1 cellular context compared by ENCODE assay signal in the genomic region with DNA sequence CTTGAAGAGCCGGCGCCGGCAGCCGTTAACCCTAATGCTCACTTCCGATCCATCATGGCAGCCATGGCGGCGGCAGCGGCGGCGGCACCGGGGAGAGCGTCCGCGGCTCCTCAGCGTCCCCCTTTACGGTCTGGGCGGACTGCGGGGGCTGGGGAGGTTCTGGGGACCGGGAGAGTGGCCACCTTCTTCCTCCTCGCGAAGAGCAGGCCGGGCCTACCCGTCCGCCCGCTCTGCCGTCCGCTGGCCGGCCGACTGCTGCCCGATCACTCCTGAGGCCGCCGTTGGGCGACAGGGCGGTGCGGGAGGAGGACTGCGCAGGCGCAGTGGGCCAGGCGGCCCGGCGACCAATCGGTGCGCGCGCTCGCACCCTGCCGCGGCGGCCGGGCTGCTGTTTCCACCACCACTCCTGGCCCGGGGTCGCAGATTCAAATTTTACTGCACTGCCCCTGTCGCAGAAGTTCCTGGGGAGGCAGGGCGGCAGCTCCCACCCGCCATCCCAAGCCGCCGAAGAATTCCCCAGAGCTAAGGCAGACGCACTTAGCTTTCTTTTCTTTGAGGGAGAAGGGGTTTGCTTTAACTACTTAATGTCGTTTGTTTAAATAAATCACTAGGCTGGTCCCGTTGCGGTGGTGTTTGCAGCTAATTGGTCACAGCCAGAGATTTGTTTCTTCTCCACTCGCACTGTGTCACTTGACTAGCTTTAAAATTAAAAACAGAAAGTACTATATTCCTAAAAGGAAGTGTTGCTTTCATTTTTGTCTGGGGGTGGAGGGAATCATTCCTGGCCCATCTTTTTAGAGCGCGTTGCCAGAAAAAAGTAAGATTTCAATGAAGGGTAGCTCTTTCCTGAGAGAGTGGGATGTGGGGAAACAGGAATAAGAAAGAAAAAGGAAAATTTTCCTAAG.
TF ChIP-seq lines count a peak whose summit lies in the region.

A gene (minus strand): TSS at position 290 of the 905 bp plus-strand sequence. CDS start 452 bp downstream, outside the sequence.

TF ChIP-seq in K562, 482 proteins besides CTCF, POLR2A, EP300 and RAD21 (continued from another document and continues in another):
- TF ChIP-seq, protein P1, sequence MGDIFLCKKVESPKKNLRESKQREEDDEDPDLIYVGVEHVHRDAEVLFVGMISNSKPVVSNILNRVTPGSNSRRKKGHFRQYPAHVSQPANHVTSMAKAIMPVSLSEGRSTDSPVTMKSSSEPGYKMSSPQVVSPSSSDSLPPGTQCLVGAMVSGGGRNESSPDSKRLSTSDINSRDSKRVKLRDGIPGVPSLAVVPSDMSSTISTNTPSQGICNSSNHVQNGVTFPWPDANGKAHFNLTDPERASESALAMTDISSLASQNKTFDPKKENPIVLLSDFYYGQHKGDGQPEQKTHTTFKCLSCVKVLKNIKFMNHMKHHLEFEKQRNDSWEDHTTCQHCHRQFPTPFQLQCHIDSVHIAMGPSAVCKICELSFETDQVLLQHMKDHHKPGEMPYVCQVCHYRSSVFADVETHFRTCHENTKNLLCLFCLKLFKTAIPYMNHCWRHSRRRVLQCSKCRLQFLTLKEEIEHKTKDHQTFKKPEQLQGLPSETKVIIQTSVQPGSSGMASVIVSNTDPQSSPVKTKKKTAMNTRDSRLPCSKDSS (IDR thresholded peaks at IDR 0.05; ENCODE audit: low read depth, partially characterized antibody) = no peak
- peak in 1 of 2 experiments; percentile 14; a peak in 1 of 4 replicates for TF ChIP-seq CSDE1 (IDR thresholded peaks at IDR 0.05)
- TF ChIP-seq, protein P2, sequence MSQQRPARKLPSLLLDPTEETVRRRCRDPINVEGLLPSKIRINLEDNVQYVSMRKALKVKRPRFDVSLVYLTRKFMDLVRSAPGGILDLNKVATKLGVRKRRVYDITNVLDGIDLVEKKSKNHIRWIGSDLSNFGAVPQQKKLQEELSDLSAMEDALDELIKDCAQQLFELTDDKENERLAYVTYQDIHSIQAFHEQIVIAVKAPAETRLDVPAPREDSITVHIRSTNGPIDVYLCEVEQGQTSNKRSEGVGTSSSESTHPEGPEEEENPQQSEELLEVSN (IDR thresholded peaks at IDR 0.05; ENCODE audit: borderline replicate concordance in 1 of 2, extremely low read depth in 1 of 2, insufficient read depth in 1 of 2, insufficient read length in 1 of 2, low read depth in 1 of 2, low read length in 1 of 2, poor library complexity in 1 of 2, severe bottlenecking in 1 of 2) = peak in 1 of 2 experiments; percentile 53
- TF ChIP-seq TAL1 (IDR thresholded peaks at IDR 0.05) = no peak
- TF ChIP-seq SAP30 (IDR thresholded peaks at IDR 0.05; ENCODE audit: borderline replicate concordance, insufficient read depth, low read depth, low read length, poor library complexity, severe bottlenecking) = no peak
- TF ChIP-seq GABPB1 (CRISPR knock-in tag; IDR thresholded peaks at IDR 0.05) = peak; percentile 77
- TF ChIP-seq, protein P3, sequence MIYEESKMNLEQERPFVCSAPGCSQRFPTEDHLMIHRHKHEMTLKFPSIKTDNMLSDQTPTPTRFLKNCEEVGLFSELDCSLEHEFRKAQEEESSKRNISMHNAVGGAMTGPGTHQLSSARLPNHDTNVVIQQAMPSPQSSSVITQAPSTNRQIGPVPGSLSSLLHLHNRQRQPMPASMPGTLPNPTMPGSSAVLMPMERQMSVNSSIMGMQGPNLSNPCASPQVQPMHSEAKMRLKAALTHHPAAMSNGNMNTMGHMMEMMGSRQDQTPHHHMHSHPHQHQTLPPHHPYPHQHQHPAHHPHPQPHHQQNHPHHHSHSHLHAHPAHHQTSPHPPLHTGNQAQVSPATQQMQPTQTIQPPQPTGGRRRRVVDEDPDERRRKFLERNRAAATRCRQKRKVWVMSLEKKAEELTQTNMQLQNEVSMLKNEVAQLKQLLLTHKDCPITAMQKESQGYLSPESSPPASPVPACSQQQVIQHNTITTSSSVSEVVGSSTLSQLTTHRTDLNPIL (CRISPR knock-in tag; IDR thresholded peaks at IDR 0.05) = no peak
- TF ChIP-seq ATF1 (CRISPR knock-in tag; IDR thresholded peaks at IDR 0.05) = no peak
- no peak for TF ChIP-seq ATF1 (tag; IDR thresholded peaks at IDR 0.05)
- TF ChIP-seq ZNF274 (IDR thresholded peaks at IDR 0.05; ENCODE audit: borderline replicate concordance, low read depth, low read length) = no peak
- TF ChIP-seq, protein P4, sequence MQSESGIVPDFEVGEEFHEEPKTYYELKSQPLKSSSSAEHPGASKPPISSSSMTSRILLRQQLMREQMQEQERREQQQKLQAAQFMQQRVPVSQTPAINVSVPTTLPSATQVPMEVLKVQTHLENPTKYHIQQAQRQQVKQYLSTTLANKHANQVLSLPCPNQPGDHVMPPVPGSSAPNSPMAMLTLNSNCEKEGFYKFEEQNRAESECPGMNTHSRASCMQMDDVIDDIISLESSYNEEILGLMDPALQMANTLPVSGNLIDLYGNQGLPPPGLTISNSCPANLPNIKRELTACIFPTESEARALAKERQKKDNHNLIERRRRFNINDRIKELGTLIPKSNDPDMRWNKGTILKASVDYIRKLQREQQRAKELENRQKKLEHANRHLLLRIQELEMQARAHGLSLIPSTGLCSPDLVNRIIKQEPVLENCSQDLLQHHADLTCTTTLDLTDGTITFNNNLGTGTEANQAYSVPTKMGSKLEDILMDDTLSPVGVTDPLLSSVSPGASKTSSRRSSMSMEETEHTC (IDR thresholded peaks at IDR 0.05) = no peak
- TF ChIP-seq EP400 (IDR thresholded peaks at IDR 0.05) = peak; percentile 83
- TF ChIP-seq TRIM24 (IDR thresholded peaks at IDR 0.05) = no peak
- TF ChIP-seq YY1 (IDR thresholded peaks at IDR 0.05; ENCODE audit: borderline replicate concordance in 1 of 3, control insufficient read depth in 1 of 3, extremely low read depth in 1 of 3, insufficient read depth in 3 of 3, insufficient read length in 1 of 3, insufficient replicate concordance in 2 of 3, low read depth in 1 of 3, low read length in 2 of 3) = peak; percentile 77 to 95 (median 92)
- peak; percentile 59; the same call in 1 of the 2 replicates for TF ChIP-seq ZNF764 (CRISPR knock-in tag; IDR thresholded peaks at IDR 0.05; ENCODE audit: low read depth)
- no peak for TF ChIP-seq GATAD2B (IDR thresholded peaks at IDR 0.05; ENCODE audit: borderline replicate concordance)
- TF ChIP-seq ZNF23 (CRISPR knock-in tag; IDR thresholded peaks at IDR 0.05) = no peak
- no peak for TF ChIP-seq NFE2L1 (tag; IDR thresholded peaks at IDR 0.05; ENCODE audit: borderline replicate concordance, low read depth)
- TF ChIP-seq, protein P5, sequence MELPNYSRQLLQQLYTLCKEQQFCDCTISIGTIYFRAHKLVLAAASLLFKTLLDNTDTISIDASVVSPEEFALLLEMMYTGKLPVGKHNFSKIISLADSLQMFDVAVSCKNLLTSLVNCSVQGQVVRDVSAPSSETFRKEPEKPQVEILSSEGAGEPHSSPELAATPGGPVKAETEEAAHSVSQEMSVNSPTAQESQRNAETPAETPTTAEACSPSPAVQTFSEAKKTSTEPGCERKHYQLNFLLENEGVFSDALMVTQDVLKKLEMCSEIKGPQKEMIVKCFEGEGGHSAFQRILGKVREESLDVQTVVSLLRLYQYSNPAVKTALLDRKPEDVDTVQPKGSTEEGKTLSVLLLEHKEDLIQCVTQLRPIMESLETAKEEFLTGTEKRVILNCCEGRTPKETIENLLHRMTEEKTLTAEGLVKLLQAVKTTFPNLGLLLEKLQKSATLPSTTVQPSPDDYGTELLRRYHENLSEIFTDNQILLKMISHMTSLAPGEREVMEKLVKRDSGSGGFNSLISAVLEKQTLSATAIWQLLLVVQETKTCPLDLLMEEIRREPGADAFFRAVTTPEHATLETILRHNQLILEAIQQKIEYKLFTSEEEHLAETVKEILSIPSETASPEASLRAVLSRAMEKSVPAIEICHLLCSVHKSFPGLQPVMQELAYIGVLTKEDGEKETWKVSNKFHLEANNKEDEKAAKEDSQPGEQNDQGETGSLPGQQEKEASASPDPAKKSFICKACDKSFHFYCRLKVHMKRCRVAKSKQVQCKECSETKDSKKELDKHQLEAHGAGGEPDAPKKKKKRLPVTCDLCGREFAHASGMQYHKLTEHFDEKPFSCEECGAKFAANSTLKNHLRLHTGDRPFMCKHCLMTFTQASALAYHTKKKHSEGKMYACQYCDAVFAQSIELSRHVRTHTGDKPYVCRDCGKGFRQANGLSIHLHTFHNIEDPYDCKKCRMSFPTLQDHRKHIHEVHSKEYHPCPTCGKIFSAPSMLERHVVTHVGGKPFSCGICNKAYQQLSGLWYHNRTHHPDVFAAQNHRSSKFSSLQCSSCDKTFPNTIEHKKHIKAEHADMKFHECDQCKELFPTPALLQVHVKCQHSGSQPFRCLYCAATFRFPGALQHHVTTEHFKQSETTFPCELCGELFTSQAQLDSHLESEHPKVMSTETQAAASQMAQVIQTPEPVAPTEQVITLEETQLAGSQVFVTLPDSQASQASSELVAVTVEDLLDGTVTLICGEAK (IDR thresholded peaks at IDR 0.05) = peak; percentile 45; the same call in 1 of the 2 replicates
- TF ChIP-seq, protein P5 (CRISPR knock-in tag; IDR thresholded peaks at IDR 0.05) = no peak
- TF ChIP-seq, protein P6, sequence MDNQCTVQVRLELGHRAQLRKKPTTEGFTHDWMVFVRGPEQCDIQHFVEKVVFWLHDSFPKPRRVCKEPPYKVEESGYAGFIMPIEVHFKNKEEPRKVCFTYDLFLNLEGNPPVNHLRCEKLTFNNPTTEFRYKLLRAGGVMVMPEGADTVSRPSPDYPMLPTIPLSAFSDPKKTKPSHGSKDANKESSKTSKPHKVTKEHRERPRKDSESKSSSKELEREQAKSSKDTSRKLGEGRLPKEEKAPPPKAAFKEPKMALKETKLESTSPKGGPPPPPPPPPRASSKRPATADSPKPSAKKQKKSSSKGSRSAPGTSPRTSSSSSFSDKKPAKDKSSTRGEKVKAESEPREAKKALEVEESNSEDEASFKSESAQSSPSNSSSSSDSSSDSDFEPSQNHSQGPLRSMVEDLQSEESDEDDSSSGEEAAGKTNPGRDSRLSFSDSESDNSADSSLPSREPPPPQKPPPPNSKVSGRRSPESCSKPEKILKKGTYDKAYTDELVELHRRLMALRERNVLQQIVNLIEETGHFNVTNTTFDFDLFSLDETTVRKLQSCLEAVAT (IDR thresholded peaks at IDR 0.05) = peak in 1 of 2 experiments; percentile 55; a peak in 1 of 4 replicates
- no peak for TF ChIP-seq ZSCAN29 (IDR thresholded peaks at IDR 0.05)
- TF ChIP-seq ZNF584 (CRISPR knock-in tag; IDR thresholded peaks at IDR 0.05; ENCODE audit: low read depth) = no peak
- TF ChIP-seq MCM2 (IDR thresholded peaks at IDR 0.05; ENCODE audit: low read depth) = no peak
- TF ChIP-seq, protein P7, sequence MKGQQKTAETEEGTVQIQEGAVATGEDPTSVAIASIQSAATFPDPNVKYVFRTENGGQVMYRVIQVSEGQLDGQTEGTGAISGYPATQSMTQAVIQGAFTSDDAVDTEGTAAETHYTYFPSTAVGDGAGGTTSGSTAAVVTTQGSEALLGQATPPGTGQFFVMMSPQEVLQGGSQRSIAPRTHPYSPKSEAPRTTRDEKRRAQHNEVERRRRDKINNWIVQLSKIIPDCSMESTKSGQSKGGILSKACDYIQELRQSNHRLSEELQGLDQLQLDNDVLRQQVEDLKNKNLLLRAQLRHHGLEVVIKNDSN (CRISPR knock-in tag; IDR thresholded peaks at IDR 0.05) = no peak
- TF ChIP-seq TAF1 (IDR thresholded peaks at IDR 0.05; ENCODE audit: control insufficient read depth, extremely low read depth, insufficient read depth, low read length, severe bottlenecking) = peak; percentile 94
- TF ChIP-seq HMGN3 (IDR thresholded peaks at IDR 0.05; ENCODE audit: borderline replicate concordance, extremely low read depth, insufficient read length, low read depth, low read length) = peak; percentile 31
- TF ChIP-seq ZNF12 (CRISPR knock-in tag; IDR thresholded peaks at IDR 0.05) = no peak
- TF ChIP-seq SMAD1 (IDR thresholded peaks at IDR 0.05; ENCODE audit: low read depth, low read length, partially characterized antibody) = peak; percentile 79
- TF ChIP-seq GTF2E2 (tag; IDR thresholded peaks at IDR 0.05) = peak; percentile 94
- no peak for TF ChIP-seq BRD9 (IDR thresholded peaks at IDR 0.05; ENCODE audit: low read depth, partially characterized antibody)
- no peak for TF ChIP-seq KLF10 (CRISPR knock-in tag; IDR thresholded peaks at IDR 0.05)
